In the genomic region with DNA sequence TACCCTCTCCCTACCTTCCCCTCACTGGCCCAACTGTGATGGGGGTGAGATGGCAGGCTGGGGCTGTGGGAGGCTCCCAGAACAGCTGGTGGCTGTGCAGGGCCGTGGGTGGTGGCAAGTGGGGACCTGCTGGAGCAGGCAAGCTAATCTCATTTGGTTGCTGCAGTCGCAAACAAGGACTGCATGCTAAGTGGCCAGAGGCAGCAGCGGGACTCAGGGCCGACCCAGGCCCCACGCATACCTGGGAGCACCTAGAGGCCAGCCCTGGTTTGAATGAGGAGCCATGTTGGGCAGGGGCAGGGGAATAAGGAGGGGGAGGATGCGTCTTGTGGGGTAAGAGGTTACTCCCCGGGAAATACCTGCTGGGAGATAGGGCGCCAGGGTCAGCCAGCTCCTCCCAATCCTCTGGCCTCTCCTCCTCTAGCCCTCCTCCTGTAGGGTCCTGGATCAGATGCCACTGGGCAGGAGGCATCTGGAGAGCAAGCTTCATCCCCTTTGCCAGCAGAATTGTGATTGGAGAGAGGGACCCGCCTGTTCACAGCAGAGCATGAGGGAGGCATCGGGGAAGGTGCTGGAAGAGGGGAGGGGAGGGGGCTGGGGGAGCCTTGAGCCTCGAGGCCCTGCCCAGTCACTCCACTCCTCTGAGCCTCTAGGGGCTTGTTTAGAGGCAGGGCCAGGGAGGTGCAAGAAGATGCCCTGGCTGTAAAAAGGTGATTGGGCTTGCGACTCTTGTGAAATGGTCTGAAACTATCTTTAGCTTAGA, we compare ENCODE assay signal across 27 cellular contexts. TPM values are rescaled to one million over a fixed set of nuclear protein-coding genes. Genes with fewer than 3 reads are reported as not detected.
A peak's percentile ranks its signal among the peaks of the same experiment; 100 is the strongest.
DNase-seq lines count a peak whose midpoint lies in the region; ATAC-seq and TF ChIP-seq lines count a peak whose summit lies in the region.
"Had no signal": no experiment of that assay in that cellular context is flagged by ENCODE, and none has a peak within 500 bp of the region (broad histone marks: within the 10 kb centered on the region; RNA-seq: fewer than 3 reads in every experiment).

No MANE protein-coding gene starts in this region.

- whole genome bisulfite sequencing in spleen, 5 donors: 61 to 75% (median 72%) methylated on average over 10 to 12 of the region's 12 CpGs

- no peak for ATAC-seq in left cardiac atrium
- ATAC-seq: activated CD8-positive, alpha-beta memory T cell treated with anti-CD3 and anti-CD28 coated beads, Interleukin-2, amount 10 ng/mL, durations not matched to agents 7 days and 5 days; left lung; natural killer cell treated with Interleukin-12 subunit alpha and Interleukin-12 subunit beta and Interleukin-15 and Interleukin-18, amount 100 ng/mL, for 72 hours had no signal

- H3K4me1 ChIP-seq in BLaER1: peaks cover 78% of the 10 kb centered on the region
- H3K4me1 ChIP-seq in Karpas-422 (ENCODE audit: low read length): peaks cover 100% of the 10 kb centered on the region
- H3K4me1 ChIP-seq in spleen: no peaks in the 10 kb centered on the region
- H3K4me1 ChIP-seq: left lung had no signal

- H3K27ac ChIP-seq in BLaER1: peak overlapping the region; percentile 58
- H3K27ac ChIP-seq in Karpas-422 (ENCODE audit: low read length): peak overlapping the region; percentile 100
- no peak overlapping the region for H3K27ac ChIP-seq in spleen
- H3K27ac ChIP-seq: KMS-11, left lung had no signal

- H3K79me2 ChIP-seq in Karpas-422 (ENCODE audit: low read length): no peaks in the 10 kb centered on the region

- peaks cover 5% of the 10 kb centered on the region for H3K9me3 Mint-ChIP-seq in glutamatergic neuron (ENCODE audit: unreplicated experiment)
- H3K9me3 Mint-ChIP-seq: activated CD4-positive, alpha-beta T cell treated with anti-CD3 and anti-CD28 coated beads, Interleukin-2, amount 10 ng/mL, durations not matched to agents 24 days and 14 days; activated T-helper 1 cell treated with anti-CD3 and anti-CD28 coated beads, Interleukin-12 subunit alpha, Interleukin-12 subunit beta, Interleukin-2, Interleukin-4 antibody, amounts not matched to agents 30 ng/mL and 10 ng/mL and 1 ng/mL, durations not matched to agents 14 hours and 24 hours and 36 hours; natural killer cell treated with Interleukin-12 subunit alpha and Interleukin-12 subunit beta and Interleukin-15 and Interleukin-18, amount 100 ng/mL, for 72 hours; type B pancreatic cell had no signal

- peak overlapping the region; percentile 24; the same call in 1 of the 2 replicates for H3K9ac ChIP-seq in BLaER1
- peak overlapping the region; percentile 84 for H3K9ac ChIP-seq in Karpas-422 (ENCODE audit: low read length)
- H3K9ac ChIP-seq: KMS-11 had no signal

- TF ChIP-seq CTCF in glutamatergic neuron (IDR thresholded peaks at IDR 0.05; ENCODE audit: partially characterized antibody, unreplicated experiment) (no peak), spleen (IDR thresholded peaks at IDR 0.05 in 8 of 11, conservative IDR thresholded peaks at IDR 0.05 in 3 of 11) (no peak)

- no peak for TF ChIP-seq POLR2A in spleen (IDR thresholded peaks at IDR 0.05)

- DNase-seq in Karpas-422: peak; percentile 95
- peak; percentile 97 for DNase-seq in NCI-H82 (lab: John Stamatoyannopoulos, UW)
- peak; percentile 45 for DNase-seq in glutamatergic neuron
- no peak for DNase-seq in HCEC 1CT
- DNase-seq in NCI-H510A (lab: John Stamatoyannopoulos, UW): no peak
- no peak for DNase-seq in spleen
- DNase-seq in left cardiac atrium: no peak
- DNase-seq: ACHN; activated CD4-positive, alpha-beta T cell treated with anti-CD3 and anti-CD28 coated beads, Interleukin-2, amount 10 ng/mL, durations not matched to agents 24 days and 14 days; activated CD8-positive, alpha-beta memory T cell treated with anti-CD3 and anti-CD28 coated beads, Interleukin-2, amount 10 ng/mL, durations not matched to agents 7 days and 5 days; activated naive CD4-positive, alpha-beta T cell treated with anti-CD3 and anti-CD28 coated beads, Interleukin-2, amount 50 U/mL, for 16 hours; CD4-positive, CD25-positive, alpha-beta regulatory T cell; central memory CD4-positive, alpha-beta T cell; dermis blood vessel endothelial cell; GF-D8; left lung; MV-4-11; NCI-H2029; OCI-M1; SIG-M5 had no signal

- no peak overlapping the region for H2AFZ ChIP-seq in Karpas-422 (ENCODE audit: low read length)

- H3K27me3 ChIP-seq in BLaER1 (no peaks in the 10 kb centered on the region), Karpas-422 (ENCODE audit: low read length) (no peaks in the 10 kb centered on the region), spleen (replicated peaks in 1 of 7) (peaks cover 0 to 97% (median 37%) of the 10 kb centered on the region in 7 donors)

- H3K4me3 Mint-ChIP-seq in glutamatergic neuron (ENCODE audit: unreplicated experiment): no peak overlapping the region
- H3K4me3 Mint-ChIP-seq: activated CD4-positive, alpha-beta T cell treated with anti-CD3 and anti-CD28 coated beads, Interleukin-2, amount 10 ng/mL, durations not matched to agents 24 days and 14 days; activated CD8-positive, alpha-beta memory T cell treated with anti-CD3 and anti-CD28 coated beads, Interleukin-2, amount 10 ng/mL, durations not matched to agents 7 days and 5 days; activated T-helper 1 cell treated with anti-CD3 and anti-CD28 coated beads, Interleukin-12 subunit alpha, Interleukin-12 subunit beta, Interleukin-2, Interleukin-4 antibody, amounts not matched to agents 30 ng/mL and 10 ng/mL and 1 ng/mL, durations not matched to agents 14 hours and 24 hours and 36 hours; CD4-positive, CD25-positive, alpha-beta regulatory T cell; natural killer cell treated with Interleukin-12 subunit alpha and Interleukin-12 subunit beta and Interleukin-15 and Interleukin-18, amount 100 ng/mL, for 72 hours; type B pancreatic cell had no signal

- H3K9me2 ChIP-seq in Karpas-422 (replicated peaks; ENCODE audit: insufficient read depth, low read length): no peaks in the 10 kb centered on the region

- no peaks in the 10 kb centered on the region for H3K36me3 Mint-ChIP-seq in glutamatergic neuron (ENCODE audit: unreplicated experiment)
- H3K36me3 Mint-ChIP-seq: activated CD8-positive, alpha-beta memory T cell treated with anti-CD3 and anti-CD28 coated beads, Interleukin-2, amount 10 ng/mL, durations not matched to agents 7 days and 5 days; CD4-positive, CD25-positive, alpha-beta regulatory T cell; natural killer cell treated with Interleukin-12 subunit alpha and Interleukin-12 subunit beta and Interleukin-15 and Interleukin-18, amount 100 ng/mL, for 72 hours; type B pancreatic cell had no signal

- peaks cover 9% of the 10 kb centered on the region for H3K27me3 Mint-ChIP-seq in glutamatergic neuron (ENCODE audit: unreplicated experiment)

- H3K4me1 Mint-ChIP-seq in glutamatergic neuron (ENCODE audit: low read depth, unreplicated experiment): peaks cover 38% of the 10 kb centered on the region
- H3K4me1 Mint-ChIP-seq: activated CD4-positive, alpha-beta T cell treated with anti-CD3 and anti-CD28 coated beads, Interleukin-2, amount 10 ng/mL, durations not matched to agents 24 days and 14 days; activated CD8-positive, alpha-beta memory T cell treated with anti-CD3 and anti-CD28 coated beads, Interleukin-2, amount 10 ng/mL, durations not matched to agents 7 days and 5 days had no signal

- H3K36me3 ChIP-seq in BLaER1 (no peaks in the 10 kb centered on the region), Karpas-422 (ENCODE audit: insufficient read depth, low read length) (no peaks in the 10 kb centered on the region), spleen (no peaks in the 10 kb centered on the region)
- H3K36me3 ChIP-seq: left lung had no signal

- H4K20me1 ChIP-seq in BLaER1: no peaks in the 10 kb centered on the region
- no peaks in the 10 kb centered on the region for H4K20me1 ChIP-seq in Karpas-422 (ENCODE audit: insufficient read depth, low read depth, low read length)

- no peak overlapping the region for H3K4me3 ChIP-seq in BLaER1
- peak overlapping the region; percentile 60 for H3K4me3 ChIP-seq in Karpas-422 (ENCODE audit: low read length)
- no peak overlapping the region for H3K4me3 ChIP-seq in spleen
- H3K4me3 ChIP-seq: left lung had no signal

- H3K27ac Mint-ChIP-seq in glutamatergic neuron (ENCODE audit: unreplicated experiment): peak overlapping the region; percentile 82
- H3K27ac Mint-ChIP-seq: activated CD4-positive, alpha-beta T cell treated with anti-CD3 and anti-CD28 coated beads, Interleukin-2, amount 10 ng/mL, durations not matched to agents 24 days and 14 days; activated CD8-positive, alpha-beta memory T cell treated with anti-CD3 and anti-CD28 coated beads, Interleukin-2, amount 10 ng/mL, durations not matched to agents 7 days and 5 days; activated T-helper 1 cell treated with anti-CD3 and anti-CD28 coated beads, Interleukin-12 subunit alpha, Interleukin-12 subunit beta, Interleukin-2, Interleukin-4 antibody, amounts not matched to agents 30 ng/mL and 10 ng/mL and 1 ng/mL, durations not matched to agents 14 hours and 24 hours and 36 hours; CD4-positive, CD25-positive, alpha-beta regulatory T cell; natural killer cell treated with Interleukin-12 subunit alpha and Interleukin-12 subunit beta and Interleukin-15 and Interleukin-18, amount 100 ng/mL, for 72 hours; type B pancreatic cell had no signal

- H3K9me3 ChIP-seq in BLaER1: no peaks in the 10 kb centered on the region
- no peaks in the 10 kb centered on the region for H3K9me3 ChIP-seq in Karpas-422 (ENCODE audit: low read length)
- H3K9me3 ChIP-seq in spleen: no peaks in the 10 kb centered on the region
- H3K9me3 ChIP-seq: left lung had no signal

- intact Hi-C loops in spleen (cut with DNase I; ENCODE audit: low total_unique reads): no loop called here
- intact Hi-C loops in left cardiac atrium (cut with DNase I): no loop called here

- H3K4me2 ChIP-seq in BLaER1 (peak overlapping the region; percentile 84), Karpas-422 (ENCODE audit: low read depth, low read length, poor library complexity, severe bottlenecking) (peak overlapping the region; percentile 96)
- H3K4me2 ChIP-seq: KMS-11 had no signal

RNA-seq across cellular contexts. Expression of gene CDH22, which starts 24.3 kb away (rescaled TPM):
- 5.5 and 6.4 TPM in 2 replicates for total RNA-seq in Karpas-422 (2014; rRNA removed; shearing (Covaris generic); ENCODE audit: low replicate concordance)
- total RNA-seq in glutamatergic neuron (ENCODE audit: unreplicated experiment) (7.9 TPM), spleen (not detected), left cardiac atrium (1 to 10 TPM; 5.8 to 5.9 TPM)
- not detected for polyA plus RNA-seq in spleen
- total RNA-seq: activated CD4-positive, alpha-beta T cell treated with anti-CD3 and anti-CD28 coated beads, Interleukin-2, amount 10 ng/mL, durations not matched to agents 24 days and 14 days; activated CD8-positive, alpha-beta memory T cell treated with anti-CD3 and anti-CD28 coated beads, Interleukin-2, amount 10 ng/mL, durations not matched to agents 7 days and 5 days; activated T-helper 1 cell treated with anti-CD3 and anti-CD28 coated beads, Interleukin-12 subunit alpha, Interleukin-12 subunit beta, Interleukin-2, Interleukin-4 antibody, amounts not matched to agents 30 ng/mL and 10 ng/mL and 1 ng/mL, durations not matched to agents 14 hours and 24 hours and 36 hours; CD4-positive, CD25-positive, alpha-beta regulatory T cell; dermis blood vessel endothelial cell; HT-29; natural killer cell treated with Interleukin-12 subunit alpha and Interleukin-12 subunit beta and Interleukin-15 and Interleukin-18, amount 100 ng/mL, for 72 hours; T-helper 1 cell treated with Interleukin-12 subunit alpha and Interleukin-12 subunit beta and Interleukin-4 antibody, amounts not matched to agents 30 ng/mL and 1 ng/mL, for 36 hours had no signal
- polyA plus RNA-seq: CD4-positive, CD25-positive, alpha-beta regulatory T cell had no signal

Comparison
In these comparisons a context has a peak if more than half of its experiments do, and no peak if none do; other contexts are left out.
1. H3K27ac ChIP-seq: peak in BLaER1 (single experiment) and Karpas-422 (single experiment); none in spleen (0 of 8).
2. DNase-seq: peak in Karpas-422 (single experiment), NCI-H82 (single experiment) and glutamatergic neuron (single experiment); none in HCEC 1CT (single experiment), NCI-H510A (single experiment), spleen (single experiment) and left cardiac atrium (single experiment).